8 cellular contexts compared by ENCODE assay signal in the genomic region with DNA sequence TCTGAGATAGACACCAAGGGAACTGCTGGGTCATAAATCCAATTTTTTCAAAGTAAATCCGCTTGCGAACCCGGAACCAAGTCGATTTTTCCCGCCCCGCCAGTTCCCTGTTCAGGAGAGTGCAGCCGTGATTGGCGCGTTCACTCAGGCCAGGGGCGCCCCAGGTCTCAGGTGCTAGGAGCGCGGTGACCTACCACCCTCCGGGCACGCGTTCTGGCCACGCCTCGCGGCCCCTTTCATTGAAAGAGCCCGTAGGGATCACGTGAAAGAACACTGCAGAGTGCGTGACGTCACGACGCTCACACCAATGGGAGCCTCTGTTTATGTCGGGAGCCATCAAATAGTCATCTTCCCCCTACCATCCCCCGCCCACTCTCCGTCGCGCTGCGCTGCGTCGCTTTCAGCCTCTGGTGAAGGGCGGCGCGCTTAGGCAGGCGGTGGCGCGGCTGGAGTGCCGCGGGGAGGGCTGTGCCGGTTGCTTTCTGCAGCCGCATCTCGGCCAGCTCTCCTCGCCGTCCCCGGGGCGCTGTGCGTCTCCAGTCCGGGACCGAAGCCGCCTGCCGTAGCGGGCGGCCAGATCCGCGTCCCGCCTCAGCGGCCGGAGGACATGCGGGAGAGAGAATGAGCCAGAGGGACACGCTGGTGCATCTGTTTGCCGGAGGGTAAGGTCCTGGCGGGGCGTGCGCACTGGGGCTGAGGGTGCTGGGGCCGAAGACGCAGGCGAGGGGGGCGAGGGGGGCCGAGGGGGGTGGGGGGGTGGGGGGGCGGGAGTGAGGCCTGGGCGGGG. TPM values are rescaled to one million over a fixed set of nuclear protein-coding genes. Genes with fewer than 3 reads are reported as not detected.
A peak's percentile ranks its signal among the peaks of the same experiment; 100 is the strongest.
DNase-seq lines count a peak whose midpoint lies in the region; TF ChIP-seq lines count a peak whose summit lies in the region.

A gene with protein sequence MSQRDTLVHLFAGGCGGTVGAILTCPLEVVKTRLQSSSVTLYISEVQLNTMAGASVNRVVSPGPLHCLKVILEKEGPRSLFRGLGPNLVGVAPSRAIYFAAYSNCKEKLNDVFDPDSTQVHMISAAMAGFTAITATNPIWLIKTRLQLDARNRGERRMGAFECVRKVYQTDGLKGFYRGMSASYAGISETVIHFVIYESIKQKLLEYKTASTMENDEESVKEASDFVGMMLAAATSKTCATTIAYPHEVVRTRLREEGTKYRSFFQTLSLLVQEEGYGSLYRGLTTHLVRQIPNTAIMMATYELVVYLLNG (plus strand): TSS at position 403 of the 787 bp plus-strand sequence. CDS start 219 bp downstream, at position 622.

- peaks cover 6% of the 10 kb centered on the region for H3K36me3 Mint-ChIP-seq in nephron (ENCODE audit: low read depth)
- peaks cover 10% of the 10 kb centered on the region for H3K36me3 Mint-ChIP-seq in stimulated activated naive CD8-positive, alpha-beta T cell treated with anti-CD3 and anti-CD28 coated beads, Interleukin-15, Interleukin-2, amounts not matched to agents 100 ng/mL and 50 ng/mL, for 24 hours (ENCODE audit: low read depth)

- peak within 1 kb of the TSS; percentile 95 to 99 (median 98) for H3K27ac Mint-ChIP-seq in nephron
- H3K27ac Mint-ChIP-seq in stimulated activated naive CD8-positive, alpha-beta T cell treated with anti-CD3 and anti-CD28 coated beads, Interleukin-15, Interleukin-2, amounts not matched to agents 100 ng/mL and 50 ng/mL, for 24 hours = peak within 1 kb of the TSS; percentile 88

- H3K9me3 Mint-ChIP-seq in nephron = no peaks in the 10 kb centered on the region
- no peaks in the 10 kb centered on the region for H3K9me3 Mint-ChIP-seq in stimulated activated naive CD8-positive, alpha-beta T cell treated with anti-CD3 and anti-CD28 coated beads, Interleukin-15, Interleukin-2, amounts not matched to agents 100 ng/mL and 50 ng/mL, for 24 hours

- no peaks in the 10 kb centered on the region for H3K36me3 ChIP-seq in H7 (replicated peaks; ENCODE audit: control insufficient read depth, insufficient read depth, low read length)

- peak within 1 kb of the TSS; percentile 94 to 96 (median 96) for H3K4me3 Mint-ChIP-seq in nephron
- peak within 1 kb of the TSS; percentile 94 for H3K4me3 Mint-ChIP-seq in stimulated activated naive CD8-positive, alpha-beta T cell treated with anti-CD3 and anti-CD28 coated beads, Interleukin-15, Interleukin-2, amounts not matched to agents 100 ng/mL and 50 ng/mL, for 24 hours

- no peak for TF ChIP-seq CTCF in fibroblast of the aortic adventitia (IDR thresholded peaks at IDR 0.05; ENCODE audit: insufficient read depth, low read length)
- TF ChIP-seq CTCF in nephron (IDR thresholded peaks at IDR 0.05; ENCODE audit: unreplicated experiment in 3 of 3) = no peak

- DNase-seq in ELF-1 (ENCODE audit: low read depth, low spot score) (peak; percentile 100), H7 (peak; percentile 92), M059J (ENCODE audit: low read depth) (peak; percentile 100), SHP77 (lab: John Stamatoyannopoulos, UW) (peak; percentile 98 to 99), fibroblast of the aortic adventitia (ENCODE audit: low read depth) (peak; percentile 97)
- DNase-seq in activated effector memory CD4-positive, alpha-beta T cell treated with Interleukin-2 at 50 U/mL for 16 hours = peak; percentile 92

- H3K27me3 ChIP-seq in H7 (ENCODE audit: control insufficient read depth, insufficient read depth, low read length) = no peaks in the 10 kb centered on the region

- H3K27me3 Mint-ChIP-seq in nephron (ENCODE audit: low read depth) = no peaks in the 10 kb centered on the region
- no peaks in the 10 kb centered on the region for H3K27me3 Mint-ChIP-seq in stimulated activated naive CD8-positive, alpha-beta T cell treated with anti-CD3 and anti-CD28 coated beads, Interleukin-15, Interleukin-2, amounts not matched to agents 100 ng/mL and 50 ng/mL, for 24 hours

- H3K4me3 ChIP-seq in H7 (ENCODE audit: insufficient read depth, low read depth, low read length) = peak within 1 kb of the TSS; percentile 93
- peak within 1 kb of the TSS; percentile 91 for H3K4me3 ChIP-seq in fibroblast of the aortic adventitia (ENCODE audit: low read depth, low read length)

- H3K4me1 Mint-ChIP-seq in nephron = peaks cover 38% of the 10 kb centered on the region
- H3K4me1 Mint-ChIP-seq in stimulated activated naive CD8-positive, alpha-beta T cell treated with anti-CD3 and anti-CD28 coated beads, Interleukin-15, Interleukin-2, amounts not matched to agents 100 ng/mL and 50 ng/mL, for 24 hours (ENCODE audit: low read depth) = peaks cover 50% of the 10 kb centered on the region

RNA-seq across cellular contexts. Expression of the gene that starts here (rescaled TPM):
- 49.1 and 76.4 TPM in 2 replicates for total RNA-seq in H7 (2014; rRNA removed; shearing (Covaris generic))
- 44.5 and 47.7 TPM in 2 replicates for total RNA-seq in M059J (2014; rRNA removed; shearing (Covaris generic))
- total RNA-seq in fibroblast of the aortic adventitia (ENCODE audit: low replicate concordance) = 73.0 and 75.4 TPM in 2 replicates

Comparison
In these comparisons a context has a peak if more than half of its experiments do, and no peak if none do; other contexts are left out.
1. Peak in every context shown above with its lines: DNase-seq and H3K4me3 ChIP-seq.